Comparison of ENCODE assay signal across 16 cellular contexts in the genomic region with DNA sequence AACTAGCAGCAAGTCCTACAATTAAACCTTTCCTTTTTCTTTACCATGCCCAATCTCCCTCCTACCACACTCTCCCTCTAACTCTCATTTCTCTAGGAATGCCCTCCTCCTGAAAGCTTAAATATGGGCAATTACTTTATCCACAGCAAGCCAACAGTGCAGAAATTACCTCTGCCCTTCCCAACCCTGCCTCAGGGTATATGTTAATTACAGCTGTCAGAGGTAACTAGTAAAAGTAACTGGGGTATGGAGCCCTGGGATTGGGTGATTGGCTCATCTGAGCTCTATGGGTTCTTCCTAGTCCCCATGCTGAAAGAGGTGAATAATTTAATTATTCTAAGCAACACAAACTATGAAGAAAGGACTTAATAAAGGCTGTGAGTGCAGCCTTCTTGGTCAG.
DNase-seq lines count a peak whose midpoint lies in the region; ATAC-seq and TF ChIP-seq lines count a peak whose summit lies in the region.
"Had no signal": no experiment of that assay in that cellular context is flagged by ENCODE, and none has a peak within 500 bp of the region (broad histone marks: within the 10 kb centered on the region; RNA-seq: fewer than 3 reads in every experiment).

No MANE protein-coding gene starts in this region.

- H3K27me3 Mint-ChIP-seq in WTC11 (ENCODE audit: low read depth) (no peaks in the 10 kb centered on the region; the same call in 1 of the 2 replicates), neural progenitor cell (ENCODE audit: insufficient read depth, low read depth) (no peaks in the 10 kb centered on the region)

- no peak overlapping the region for H3K27ac ChIP-seq in neural progenitor cell
- no peak overlapping the region for H3K27ac ChIP-seq in esophagus muscularis mucosa (replicated peaks in 1 of 4)
- H3K27ac ChIP-seq: 22Rv1, HL-60 had no signal

- POLR2A ChIA-PET in WTC11 (lab: Charles Lee), result no interaction called here

- H3K79me2 ChIP-seq in neural progenitor cell (ENCODE audit: low read depth), result no peaks in the 10 kb centered on the region

- H3K4me3 Mint-ChIP-seq in WTC11 (no peak overlapping the region), neural progenitor cell (no peak overlapping the region)
- H3K4me3 Mint-ChIP-seq: CD14-positive monocyte; CD8-positive, alpha-beta T cell; H9 had no signal

- no peak overlapping the region for H3K9ac ChIP-seq in neural progenitor cell

- H3K27me3 ChIP-seq in neural progenitor cell (no peaks in the 10 kb centered on the region), esophagus muscularis mucosa (no peaks in the 10 kb centered on the region)

- intact Hi-C loops in mucosa of descending colon (cut with DNase I, micrococcal nuclease) (no loop called here), esophagus muscularis mucosa (cut with DNase I) (no loop called here)

- TF ChIP-seq EP300 in esophagus muscularis mucosa (IDR thresholded peaks at IDR 0.05), result no peak

- TF ChIP-seq CTCF in WTC11 (IDR thresholded peaks at IDR 0.05), result no peak
- no peak for TF ChIP-seq CTCF in neural progenitor cell (IDR thresholded peaks at IDR 0.05)
- no peak for TF ChIP-seq CTCF in mucosa of descending colon (IDR thresholded peaks at IDR 0.05)
- no peak for TF ChIP-seq CTCF in esophagus muscularis mucosa (IDR thresholded peaks at IDR 0.05)

- H3K4me1 ChIP-seq in neural progenitor cell (no peaks in the 10 kb centered on the region), mucosa of descending colon (ENCODE audit: low read depth) (no peaks in the 10 kb centered on the region), esophagus muscularis mucosa (no peaks in the 10 kb centered on the region)
- H3K4me1 ChIP-seq: Caco-2 had no signal

- H3K4me2 ChIP-seq in neural progenitor cell, result no peak overlapping the region

- H3K27ac Mint-ChIP-seq in WTC11 (no peak overlapping the region), neural progenitor cell (no peak overlapping the region)
- H3K27ac Mint-ChIP-seq: CD14-positive monocyte; CD8-positive, alpha-beta T cell; H9 had no signal

- H3F3A ChIP-seq in neural progenitor cell (ENCODE audit: low read depth), result no peaks in the 10 kb centered on the region

- H2AFZ ChIP-seq in neural progenitor cell (replicated peaks), result peak overlapping the region; percentile 45

- CTCF ChIA-PET in WTC11 (lab: Charles Lee), result no interaction called here

- H3K4me3 ChIP-seq in neural progenitor cell (no peak overlapping the region), mucosa of descending colon (no peak overlapping the region), esophagus muscularis mucosa (no peak overlapping the region)
- H3K4me3 ChIP-seq: GM12878 had no signal

- TF ChIP-seq POLR2A in esophagus muscularis mucosa (IDR thresholded peaks at IDR 0.05; ENCODE audit: low read depth), result no peak

- H4K20me1 ChIP-seq in neural progenitor cell (ENCODE audit: low read depth), result no peaks in the 10 kb centered on the region

- H3K36me3 ChIP-seq in neural progenitor cell, result no peaks in the 10 kb centered on the region
- no peaks in the 10 kb centered on the region for H3K36me3 ChIP-seq in mucosa of descending colon (ENCODE audit: low read depth)
- H3K36me3 ChIP-seq in esophagus muscularis mucosa, result no peaks in the 10 kb centered on the region

- H3K36me3 Mint-ChIP-seq in WTC11 (no peaks in the 10 kb centered on the region; the same call in 1 of the 2 replicates), neural progenitor cell (no peaks in the 10 kb centered on the region)
- H3K36me3 Mint-ChIP-seq: CD14-positive monocyte; CD8-positive, alpha-beta T cell had no signal

- H3K9me3 ChIP-seq in neural progenitor cell (ENCODE audit: low read depth) (no peaks in the 10 kb centered on the region), mucosa of descending colon (peaks cover 3% of the 10 kb centered on the region), esophagus muscularis mucosa (peaks cover 0 to 6% (median 3%) of the 10 kb centered on the region in 4 donors)
- H3K9me3 ChIP-seq: Caco-2 had no signal

- DNase-seq in DMS79 treated with DMSO at 0.1 percent for 48 hours (lab: John Stamatoyannopoulos, UW), result peak; percentile 5
- no peak for DNase-seq in DMS79 (lab: John Stamatoyannopoulos, UW)
- peak in 2 of 3 experiments; percentile 12 to 77 for DNase-seq in NCI-H1417 (lab: John Stamatoyannopoulos, UW)
- no peak for DNase-seq in WTC11 (ENCODE audit: low spot score)
- DNase-seq in neural progenitor cell (ENCODE audit: low spot score), result no peak
- no peak for DNase-seq in NCI-H2029 treated with DMSO at 0.1 percent for 48 hours (lab: John Stamatoyannopoulos, UW)
- DNase-seq in mucosa of descending colon, result no peak
- no peak for DNase-seq in esophagus muscularis mucosa (ENCODE audit: extremely low spot score)
- DNase-seq: Caco-2; CD8-positive, alpha-beta T cell; GOT3; H9 had no signal

- H3K4me1 Mint-ChIP-seq in WTC11 (peaks cover 5% of the 10 kb centered on the region), neural progenitor cell (no peaks in the 10 kb centered on the region)
- H3K4me1 Mint-ChIP-seq: CD14-positive monocyte had no signal

- peaks cover 8% of the 10 kb centered on the region; the same call in 1 of the 2 replicates for H3K9me3 Mint-ChIP-seq in WTC11
- no peaks in the 10 kb centered on the region for H3K9me3 Mint-ChIP-seq in neural progenitor cell
- H3K9me3 Mint-ChIP-seq: H9 had no signal

- ATAC-seq in WTC11, result peak; percentile 86
- no peak for ATAC-seq in mucosa of descending colon
- ATAC-seq: CD8-positive, alpha-beta T cell; GM12878 had no signal

TF ChIP-seq in WTC11, 78 proteins besides CTCF, POLR2A, EP300 and RAD21:
- TF ChIP-seq PRRX2 (CRISPR knock-in tag; IDR thresholded peaks at IDR 0.05) (no peak), ZSCAN18 (CRISPR knock-in tag; IDR thresholded peaks at IDR 0.05) (no peak)

Comparison
In these comparisons a context has a peak if more than half of its experiments do, and no peak if none do; other contexts are left out.
1. DNase-seq: peak in DMS79 treated with DMSO at 0.1 percent for 48 hours (single experiment) and NCI-H1417 (2 of 3); none in DMS79 (single experiment), WTC11 (single experiment), neural progenitor cell (single experiment), NCI-H2029 treated with DMSO at 0.1 percent for 48 hours (single experiment), mucosa of descending colon (0 of 3) and esophagus muscularis mucosa (single experiment).